In genomic region chr16:84617068-84617630, GRCh38 we compare ENCODE assay signal across 8 cellular contexts. TPM values are rescaled to one million over a fixed set of nuclear protein-coding genes. Genes with fewer than 3 reads are reported as not detected.
DNase-seq lines count a peak whose midpoint lies in the region; ATAC-seq and TF ChIP-seq lines count a peak whose summit lies in the region.

No MANE protein-coding gene starts in this region.

- H3K79me2 ChIP-seq in trophoblast cell (ENCODE audit: control insufficient read depth, insufficient read depth, low read length, poor library complexity): peaks cover 17% of the 10 kb centered on the region

- peak overlapping the region; percentile 45 for H3K14ac ChIP-seq in trophoblast cell (ENCODE audit: low read length)

- H3K23ac ChIP-seq in trophoblast cell (ENCODE audit: low read length): no peak overlapping the region

- H3K18ac ChIP-seq in trophoblast cell (ENCODE audit: low read length): peak overlapping the region; percentile 74

- H3K27ac ChIP-seq in trophoblast cell (ENCODE audit: low read depth, low read length): no peak overlapping the region

- H3K4me2 ChIP-seq in trophoblast cell (ENCODE audit: low read length): peak overlapping the region; percentile 95

- H3K4me3 ChIP-seq in BJ (ENCODE audit: low read depth, low read length) (peak overlapping the region; percentile 86), fibroblast of the aortic adventitia (ENCODE audit: low read depth, low read length) (peak overlapping the region; percentile 76), trophoblast cell (ENCODE audit: low read depth, low read length) (peak overlapping the region; percentile 94)

- peak overlapping the region; percentile 59 for H2AFZ ChIP-seq in trophoblast cell (ENCODE audit: insufficient read depth, low read length, poor library complexity)

- H2BK120ac ChIP-seq in trophoblast cell (ENCODE audit: insufficient read depth, low read length, poor library complexity): no peak overlapping the region

- peaks cover 13% of the 10 kb centered on the region for H3K79me1 ChIP-seq in trophoblast cell (ENCODE audit: low read length)

- peak overlapping the region; percentile 6 for H2BK5ac ChIP-seq in trophoblast cell (ENCODE audit: low read depth, low read length, poor library complexity)

- H3K27me3 ChIP-seq in BJ (ENCODE audit: control insufficient read depth, insufficient read depth, low read length) (no peaks in the 10 kb centered on the region), trophoblast cell (ENCODE audit: insufficient read depth, low read length) (no peaks in the 10 kb centered on the region)

- no peak overlapping the region for H4K91ac ChIP-seq in trophoblast cell (ENCODE audit: low read depth, low read length)

- CTCF ChIA-PET in BJ (lab: Yijun Ruan, JAX): interaction anchor here (0.7 kb wide), 1 partner anchor 106 kb away, joined by 3 read pairs; no protein-coding TSS in a partner anchor

- no peak overlapping the region for H4K8ac ChIP-seq in trophoblast cell (ENCODE audit: low read depth, low read length)

- no peak for TF ChIP-seq CTCF in BJ (IDR thresholded peaks at IDR 0.05; ENCODE audit: insufficient read depth, low read depth, low read length)
- no peak for TF ChIP-seq CTCF in fibroblast of the aortic adventitia (IDR thresholded peaks at IDR 0.05; ENCODE audit: insufficient read depth, low read length)

- H2BK12ac ChIP-seq in trophoblast cell (ENCODE audit: low read length): no peak overlapping the region

- H4K12ac ChIP-seq in trophoblast cell (ENCODE audit: low read depth, low read length): no peak overlapping the region

- H3K9ac ChIP-seq in trophoblast cell (ENCODE audit: low read length): peak overlapping the region; percentile 75

- POLR2A ChIA-PET in BJ (lab: Charles Lee): interaction anchor here (1.0 kb wide), 1 partner anchor 26 kb away, joined by 3 read pairs; no protein-coding TSS in a partner anchor

- no peak for DNase-seq in BJ (ENCODE audit: low read depth)
- peak; percentile 81 for DNase-seq in activated CD8-positive, alpha-beta memory T cell treated with anti-CD3 and anti-CD28 coated beads, Interleukin-2, amount 50 U/mL, for 48 hours
- no peak for DNase-seq in fibroblast of the aortic adventitia (ENCODE audit: low read depth)
- DNase-seq in trophoblast cell: peak in 1 of 2 donors; percentile 37
- no peak for DNase-seq in SIG-M5 (lab: John Stamatoyannopoulos, UW)
- DNase-seq in left lobe of liver (ENCODE audit: low spot score): no peak

- no peak overlapping the region for H2AK5ac ChIP-seq in trophoblast cell (ENCODE audit: low read length)

- H3K36me3 ChIP-seq in BJ (ENCODE audit: control insufficient read depth, insufficient read depth, low read length): peaks cover 3% of the 10 kb centered on the region; the same call in 1 of the 2 replicates
- peaks cover 11 to 17% of the 10 kb centered on the region in 2 experiments for H3K36me3 ChIP-seq in trophoblast cell (ENCODE audit: control insufficient read depth in 1 of 2, insufficient read depth in 2 of 2, low read length in 2 of 2)

- ATAC-seq in GM19372 (IDR thresholded peaks at IDR 0.05; ENCODE audit: low read depth, unreplicated experiment): peak; percentile 25
- peak; percentile 9 for ATAC-seq in HG03565 (IDR thresholded peaks at IDR 0.05; ENCODE audit: unreplicated experiment)
- ATAC-seq in left lobe of liver: no peak

- WGBS in trophoblast cell (ENCODE audit: extremely low coverage, insufficient coverage, insufficient read length): no CpG with 5 or more reads among the region's 30 CpGs

- peaks cover 8 to 10% of the 10 kb centered on the region in 2 experiments for H3K4me1 ChIP-seq in trophoblast cell (ENCODE audit: control insufficient read depth in 1 of 2, insufficient read depth in 2 of 2, low read length in 2 of 2)

- H3K9me3 ChIP-seq in trophoblast cell (ENCODE audit: insufficient read depth, low read depth, low read length): no peaks in the 10 kb centered on the region

- H3K4ac ChIP-seq in trophoblast cell (ENCODE audit: low read depth, low read length): peak overlapping the region; percentile 42

RNA-seq across cellular contexts. Expression of gene COTL1, which starts 0.7 kb away (rescaled TPM):
- polyA plus RNA-seq in BJ (2011; rRNA removed): 161 and 166 TPM in 2 replicates
- polyA minus RNA-seq in BJ (2011; rRNA and poly(A)+ RNA removed): 70.9 and 91.6 TPM in 2 replicates
- total RNA-seq in fibroblast of the aortic adventitia (ENCODE audit: low replicate concordance) (63.0 and 134 TPM in 2 replicates), left lobe of liver (15.9 TPM)
- 194 and 199 TPM in 2 replicates for polyA plus RNA-seq in trophoblast cell (2013)

RNA-seq across cellular contexts. Expression of gene KLHL36, which starts 31.2 kb away (rescaled TPM):
- 33.2 and 43.7 TPM in 2 replicates for polyA plus RNA-seq in BJ (2011; rRNA removed)
- polyA minus RNA-seq in BJ (2011; rRNA and poly(A)+ RNA removed): 43.2 and 54.3 TPM in 2 replicates
- total RNA-seq in fibroblast of the aortic adventitia (ENCODE audit: low replicate concordance): 33.8 and 50.5 TPM in 2 replicates
- 17.4 and 17.6 TPM in 2 replicates for polyA plus RNA-seq in trophoblast cell (2013)
- 26.8 TPM for total RNA-seq in left lobe of liver
